Comparison of ENCODE assay signal across 9 cellular contexts in genomic region chr20:36847009-36847709, GRCh38. TPM values are rescaled to one million over a fixed set of nuclear protein-coding genes. Genes with fewer than 3 reads are reported as not detected.
DNase-seq lines count a peak whose midpoint lies in the region; ATAC-seq, FAIRE-seq and TF ChIP-seq lines count a peak whose summit lies in the region.
"Had no signal": no experiment of that assay in that cellular context is flagged by ENCODE, and none has a peak within 500 bp of the region (broad histone marks: within the 10 kb centered on the region; RNA-seq: fewer than 3 reads in every experiment).

No MANE protein-coding gene starts in this region.

- TF ChIP-seq POLR2A in stomach (IDR thresholded peaks at IDR 0.05) = no peak

- peak; percentile 84 for TF ChIP-seq EP300 in stomach (IDR thresholded peaks at IDR 0.05)

- H3K27me3 Mint-ChIP-seq in CD4-positive, alpha-beta T cell = no peaks in the 10 kb centered on the region
- H3K27me3 Mint-ChIP-seq in activated CD8-positive, alpha-beta T cell treated with anti-CD3 and anti-CD28 coated beads, Interleukin-2, amount 10 ng/mL, durations not matched to agents 7 days and 5 days (ENCODE audit: low read depth) = no peaks in the 10 kb centered on the region

- H3K36me3 ChIP-seq in bronchial epithelial cell (ENCODE audit: control insufficient read depth, insufficient read depth, low read length) (no peaks in the 10 kb centered on the region), left lung (no peaks in the 10 kb centered on the region), stomach (no peaks in the 10 kb centered on the region), BE2C (peaks cover 9% of the 10 kb centered on the region)

- intact Hi-C loops in left lung (cut with DNase I) (no loop called here), stomach (cut with DNase I; ENCODE audit: low total_unique reads) (no loop called here)
- intact Hi-C loops in CD4-positive, alpha-beta T cell (cut with DNase I, micrococcal nuclease) = no loop called here

- peaks cover 18 to 52% of the 10 kb centered on the region in 2 donors for H3K4me1 ChIP-seq in left lung
- H3K4me1 ChIP-seq in stomach = peaks cover 24 to 91% (median 69%) of the 10 kb centered on the region in 4 donors
- H3K4me1 ChIP-seq in BE2C = peaks cover 4% of the 10 kb centered on the region; the same call in 1 of the 2 replicates

- H3K27me3 ChIP-seq in bronchial epithelial cell (ENCODE audit: control insufficient read depth, insufficient read depth, low read length) (no peaks in the 10 kb centered on the region), left lung (no peaks in the 10 kb centered on the region), stomach (no peaks in the 10 kb centered on the region), BE2C (no peaks in the 10 kb centered on the region)
- no peaks in the 10 kb centered on the region for H3K27me3 ChIP-seq in CD4-positive, alpha-beta T cell (ENCODE audit: control insufficient read depth, insufficient read depth, low read length)

- no peak for FAIRE-seq in bronchial epithelial cell (lab: Jason Lieb, UNC)

- no peak overlapping the region for H3K27ac Mint-ChIP-seq in CD4-positive, alpha-beta T cell
- no peak overlapping the region for H3K27ac Mint-ChIP-seq in activated CD8-positive, alpha-beta T cell treated with anti-CD3 and anti-CD28 coated beads, Interleukin-2, amount 10 ng/mL, durations not matched to agents 7 days and 5 days

- peak; percentile 34 for DNase-seq in HT-29 (ENCODE audit: low spot score)
- peak; percentile 83 for DNase-seq in bronchial epithelial cell (ENCODE audit: low read depth)
- DNase-seq in left lung = no peak
- DNase-seq in stomach = peak; percentile 52
- no peak for DNase-seq in activated CD4-positive, alpha-beta T cell treated with anti-CD3 and anti-CD28 coated beads for 1 hour
- no peak for DNase-seq in BE2C
- no peak for DNase-seq in CD4-positive, alpha-beta T cell
- no peak for DNase-seq in activated CD8-positive, alpha-beta T cell treated with anti-CD3 and anti-CD28 coated beads, Interleukin-2, amount 10 ng/mL, durations not matched to agents 7 days and 5 days
- DNase-seq: NCI-H2107 had no signal

- H3K27ac ChIP-seq in left lung = peak overlapping the region; percentile 39 to 68
- peak overlapping the region; percentile 13 to 92 (median 82) for H3K27ac ChIP-seq in stomach
- H3K27ac ChIP-seq in CD4-positive, alpha-beta T cell (ENCODE audit: low read depth, low read length) = no peak overlapping the region

- H3K9me3 ChIP-seq in left lung (peaks cover 0 to 4% of the 10 kb centered on the region in 2 donors), stomach (no peaks in the 10 kb centered on the region), BE2C (peaks cover 3% of the 10 kb centered on the region; the same call in 1 of the 2 replicates)
- no peaks in the 10 kb centered on the region for H3K9me3 ChIP-seq in CD4-positive, alpha-beta T cell (ENCODE audit: control insufficient read depth, low read length)

- CTCF ChIA-PET in CD4-positive, alpha-beta T cell (lab: Charles Lee) = no interaction called here
- CTCF ChIA-PET in activated CD8-positive, alpha-beta T cell treated with anti-CD3 and anti-CD28 coated beads, Interleukin-2, amount 10 ng/mL, durations not matched to agents 7 days and 5 days (lab: Charles Lee) = interaction anchor here (0.6 to 3.6 kb wide), 4 partner anchors 8 to 369 kb away, joined by 3 to 21 read pairs (median 6); no protein-coding TSS in a partner anchor

- no peaks in the 10 kb centered on the region for H3K36me3 Mint-ChIP-seq in CD4-positive, alpha-beta T cell (ENCODE audit: low read depth)
- H3K36me3 Mint-ChIP-seq in activated CD8-positive, alpha-beta T cell treated with anti-CD3 and anti-CD28 coated beads, Interleukin-2, amount 10 ng/mL, durations not matched to agents 7 days and 5 days (ENCODE audit: low read depth) = no peaks in the 10 kb centered on the region

- no peak overlapping the region for H3K4me3 Mint-ChIP-seq in CD4-positive, alpha-beta T cell
- H3K4me3 Mint-ChIP-seq in activated CD8-positive, alpha-beta T cell treated with anti-CD3 and anti-CD28 coated beads, Interleukin-2, amount 10 ng/mL, durations not matched to agents 7 days and 5 days = no peak overlapping the region

- peak; percentile 57 for ATAC-seq in left lung
- no peak for ATAC-seq in CD4-positive, alpha-beta T cell (ENCODE audit: poor library complexity)
- no peak for ATAC-seq in activated CD8-positive, alpha-beta T cell treated with anti-CD3 and anti-CD28 coated beads, Interleukin-2, amount 10 ng/mL, durations not matched to agents 7 days and 5 days

- POLR2A ChIA-PET in CD4-positive, alpha-beta T cell (lab: Charles Lee) = no interaction called here
- POLR2A ChIA-PET in activated CD8-positive, alpha-beta T cell treated with anti-CD3 and anti-CD28 coated beads, Interleukin-2, amount 10 ng/mL, durations not matched to agents 7 days and 5 days (lab: Charles Lee) = interaction anchor here (0.9 to 1.3 kb wide), 2 partner anchors 10 to 73 kb away, joined by 3 to 4 read pairs; partner anchors contain the start of gene DSN1

- peaks cover 10% of the 10 kb centered on the region for H3K4me1 Mint-ChIP-seq in CD4-positive, alpha-beta T cell (ENCODE audit: low read depth)
- H3K4me1 Mint-ChIP-seq in activated CD8-positive, alpha-beta T cell treated with anti-CD3 and anti-CD28 coated beads, Interleukin-2, amount 10 ng/mL, durations not matched to agents 7 days and 5 days (ENCODE audit: low read depth) = peaks cover 27% of the 10 kb centered on the region

- no peak overlapping the region for H3K4me3 ChIP-seq in bronchial epithelial cell (ENCODE audit: low read depth, low read length)
- H3K4me3 ChIP-seq in left lung = no peak overlapping the region
- no peak overlapping the region for H3K4me3 ChIP-seq in stomach
- no peak overlapping the region for H3K4me3 ChIP-seq in BE2C (ENCODE audit: low read depth, low read length)

- H3K9me3 Mint-ChIP-seq in CD4-positive, alpha-beta T cell = no peaks in the 10 kb centered on the region
- H3K9me3 Mint-ChIP-seq in activated CD8-positive, alpha-beta T cell treated with anti-CD3 and anti-CD28 coated beads, Interleukin-2, amount 10 ng/mL, durations not matched to agents 7 days and 5 days (ENCODE audit: insufficient read depth) = no peaks in the 10 kb centered on the region

- 65 to 73% (median 70%) methylated on average over 17 to 18 of the region's 18 CpGs for WGBS in stomach, 5 donors

- TF ChIP-seq CTCF in bronchial epithelial cell (IDR thresholded peaks at IDR 0.05; ENCODE audit: insufficient read depth, low read length, severe bottlenecking) (no peak), left lung (IDR thresholded peaks at IDR 0.05) (no peak), stomach (IDR thresholded peaks at IDR 0.05) (no peak), BE2C (IDR thresholded peaks at IDR 0.05; ENCODE audit: low read depth, low read length) (no peak)
- no peak for TF ChIP-seq CTCF in CD4-positive, alpha-beta T cell (IDR thresholded peaks at IDR 0.05)

RNA-seq across cellular contexts. Expression of gene TLDC2, which starts 28.8 kb away (rescaled TPM):
- total RNA-seq in HT-29 (2014; rRNA removed; shearing (Covaris generic)) = 0.25 and 0.89 TPM in 2 replicates
- 0.13 and 0.26 TPM in 2 replicates for total RNA-seq in bronchial epithelial cell
- under 1 TPM; 0.29 to 0.60 TPM for total RNA-seq in left lung
- total RNA-seq in stomach = 10 to 100 TPM in 1 of 5 donors, 1 to 10 TPM in 2, not detected in 2; 1.5 to 15.1 (median 4.8) TPM
- polyA plus RNA-seq in stomach = under 1 TPM; 0.13 to 0.62 (median 0.46) TPM
- not detected for polyA plus RNA-seq in BE2C (2012; ENCODE audit: insufficient read depth, insufficient read length, low read depth)
- not detected for total RNA-seq in CD4-positive, alpha-beta T cell
- total RNA-seq in activated CD8-positive, alpha-beta T cell treated with anti-CD3 and anti-CD28 coated beads, Interleukin-2, amount 10 ng/mL, durations not matched to agents 7 days and 5 days = not detected

Comparison
In these comparisons a context has a peak if more than half of its experiments do, and no peak if none do; other contexts are left out.
1. DNase-seq: peak in HT-29 (single experiment), bronchial epithelial cell (single experiment) and stomach (single experiment); none in left lung (0 of 2), activated CD4-positive, alpha-beta T cell treated with anti-CD3 and anti-CD28 coated beads for 1 hour (single experiment), BE2C (single experiment), CD4-positive, alpha-beta T cell (0 of 10) and activated CD8-positive, alpha-beta T cell treated with anti-CD3 and anti-CD28 coated beads, Interleukin-2, amount 10 ng/mL, durations not matched to agents 7 days and 5 days (single experiment).